9 cellular contexts compared by ENCODE assay signal in genomic region chr19:12665281-12665573, GRCh38. TPM values are rescaled to one million over a fixed set of nuclear protein-coding genes. Genes with fewer than 3 reads are reported as not detected.
DNase-seq lines count a peak whose midpoint lies in the region; ATAC-seq and TF ChIP-seq lines count a peak whose summit lies in the region.
"Had no signal": no experiment of that assay in that cellular context is flagged by ENCODE, and none has a peak within 500 bp of the region (broad histone marks: within the 10 kb centered on the region; RNA-seq: fewer than 3 reads in every experiment).

No MANE protein-coding gene starts in this region.

- no peak for TF ChIP-seq CTCF in dorsolateral prefrontal cortex (IDR thresholded peaks at IDR 0.05 in 54 of 56, conservative IDR thresholded peaks at IDR 0.05 in 2 of 56; ENCODE audit: low read depth in 1 of 56, partially characterized antibody in 56 of 56)

- peak in 2 of 3 donors; percentile 31 to 39 for DNase-seq in T-helper 17 cell
- DNase-seq in dorsolateral prefrontal cortex, result peak in 1 of 10 donors; percentile 44
- DNase-seq in hepatic stellate cell (ENCODE audit: low spot score), result no peak
- no peak for DNase-seq in NCI-H1417 treated with DMSO at 0.1 percent for 48 hours (lab: John Stamatoyannopoulos, UW)
- no peak for DNase-seq in HAP-1 (ENCODE audit: low spot score in 2 of 2)
- DNase-seq in NCI-H1417 (lab: John Stamatoyannopoulos, UW), result no peak

- intact Hi-C loops in dorsolateral prefrontal cortex (cut with DNase I), result loop anchor here in 1 of 2 donors (5.0 kb wide), 1 partner anchor 98 kb away; no protein-coding TSS in a partner anchor

- ATAC-seq in T-helper 17 cell, result peak; percentile 36

- peak overlapping the region in 39 of 59 donors; percentile 74 to 99 (median 93) for H3K4me3 ChIP-seq in dorsolateral prefrontal cortex
- H3K4me3 ChIP-seq in skin epidermis, result peak overlapping the region in 6 of 7 experiments; percentile 52 to 80 (median 62)
- no peak overlapping the region for H3K4me3 ChIP-seq in HAP-1

- peaks cover 37% of the 10 kb centered on the region for H3K4me1 Mint-ChIP-seq in T-helper 17 cell

- peaks cover 19% of the 10 kb centered on the region for H3K4me1 ChIP-seq in HAP-1

- in situ Hi-C loops in HAP-1 (cut with MboI; ENCODE audit: low sequenced_read_pairs), result no loop called here

- TF ChIP-seq POLR2A in GM15510 (IDR thresholded peaks at IDR 0.05; ENCODE audit: borderline replicate concordance, extremely low read depth, insufficient read length), result peak; percentile 31

- H3K9me3 ChIP-seq in T-helper 17 cell (ENCODE audit: control insufficient read depth, low read length, poor library complexity, severe bottlenecking) (no peaks in the 10 kb centered on the region), HAP-1 (peaks cover 7% of the 10 kb centered on the region; the same call in 1 of the 2 replicates)

- peaks cover 5% of the 10 kb centered on the region for H3K36me3 Mint-ChIP-seq in T-helper 17 cell (ENCODE audit: low read depth)

- peak overlapping the region; percentile 99 for H3K27ac Mint-ChIP-seq in T-helper 17 cell

- peak overlapping the region; percentile 99 for H3K4me3 Mint-ChIP-seq in T-helper 17 cell

- no peaks in the 10 kb centered on the region for H3K27me3 Mint-ChIP-seq in T-helper 17 cell

- no peaks in the 10 kb centered on the region for H3K27me3 ChIP-seq in dorsolateral prefrontal cortex
- H3K27me3 ChIP-seq in HAP-1 (ENCODE audit: low read depth), result no peaks in the 10 kb centered on the region

- H3K27ac ChIP-seq in dorsolateral prefrontal cortex, result peak overlapping the region in 4 of 59 donors; percentile 30 to 89 (median 84)
- H3K27ac ChIP-seq in skin epidermis, result peak overlapping the region in 14 of 21 experiments; percentile 10 to 90 (median 78)

- peaks cover 47% of the 10 kb centered on the region for H3K36me3 ChIP-seq in HAP-1 (replicated peaks)

RNA-seq across cellular contexts. Expression of gene MAN2B1, which starts 1.3 kb away (rescaled TPM):
- total RNA-seq in T-helper 17 cell (100 to 1,000 TPM; 157 to 181 TPM), dorsolateral prefrontal cortex (10 to 100 TPM; 16.5 to 62.2 (median 32.8) TPM)

RNA-seq across cellular contexts. Expression of gene WDR83, which starts 1.4 kb away (rescaled TPM):
- 10 to 100 TPM; 10.5 to 11.1 TPM for total RNA-seq in T-helper 17 cell
- 10 to 100 TPM; 11.8 to 30.1 (median 19.5) TPM for total RNA-seq in dorsolateral prefrontal cortex

RNA-seq across cellular contexts. Expression of gene DHPS, which starts 16.5 kb away (rescaled TPM):
- total RNA-seq in T-helper 17 cell (100 to 1,000 TPM; 126 to 147 TPM), dorsolateral prefrontal cortex (100 to 1,000 TPM in 78 of 120 experiments, 10 to 100 TPM in 42; 79.8 to 142 (median 103) TPM)

RNA-seq across cellular contexts. Expression of gene GNG14, which starts 22.6 kb away (rescaled TPM):
- not detected for total RNA-seq in T-helper 17 cell
- total RNA-seq in dorsolateral prefrontal cortex, result not detected
- total RNA-seq: kidney epithelial cell had no signal

RNA-seq across cellular contexts. Expression of gene FBXW9, which starts 31.2 kb away (rescaled TPM):
- 1 to 10 TPM; 2.9 to 3.5 TPM for total RNA-seq in T-helper 17 cell
- 10 to 100 TPM in 16 of 120 experiments, 1 to 10 TPM in 104; 4.4 to 13.3 (median 8.2) TPM for total RNA-seq in dorsolateral prefrontal cortex

Comparison
In these comparisons a context has a peak if more than half of its experiments do, and no peak if none do; other contexts are left out.
1. DNase-seq: peak in T-helper 17 cell (2 of 3); none in hepatic stellate cell (single experiment), NCI-H1417 treated with DMSO at 0.1 percent for 48 hours (single experiment), HAP-1 (0 of 2) and NCI-H1417 (0 of 3).